In the genomic region with DNA sequence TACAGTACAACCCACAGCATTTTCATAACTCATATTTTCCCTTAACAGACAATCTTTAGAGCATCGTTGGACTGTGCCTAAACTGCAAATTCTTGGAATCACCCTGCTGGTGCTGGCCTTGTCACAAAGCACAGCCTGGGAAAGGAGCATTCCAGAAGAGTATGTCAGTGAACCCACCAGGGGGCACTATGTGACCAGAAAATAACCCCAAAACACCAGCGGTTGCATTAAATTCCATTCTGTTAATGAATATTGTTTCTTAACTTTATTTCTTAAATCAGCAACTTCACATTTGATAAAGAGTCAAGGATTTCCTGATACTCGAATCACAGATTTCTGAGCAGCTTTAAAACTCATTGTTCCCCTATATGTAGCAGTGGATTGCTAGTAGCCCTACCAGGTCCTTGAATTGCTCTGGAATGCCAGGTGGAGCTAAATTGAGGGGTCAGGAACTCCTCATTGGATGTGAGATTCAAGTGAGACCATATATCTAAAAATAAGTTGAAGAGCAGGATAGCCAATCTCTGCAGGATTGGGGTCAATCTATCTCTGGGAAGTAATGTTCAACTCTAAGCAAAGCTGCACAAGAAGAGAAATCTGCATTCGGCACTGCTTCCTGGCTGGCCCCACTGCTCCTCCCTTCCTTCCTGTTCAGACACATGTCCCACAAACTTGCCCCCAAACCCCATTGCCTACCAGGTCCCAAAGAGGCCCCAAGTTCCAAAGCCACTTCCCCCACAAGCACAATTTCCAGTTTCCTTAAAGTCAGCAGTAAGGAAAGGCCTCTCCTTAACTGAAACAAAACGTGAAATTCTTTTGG, we compare ENCODE assay signal across 7 cellular contexts. TPM values are rescaled to one million over a fixed set of nuclear protein-coding genes. Genes with fewer than 3 reads are reported as not detected.
DNase-seq lines count a peak whose midpoint lies in the region; ATAC-seq and TF ChIP-seq lines count a peak whose summit lies in the region.

No MANE protein-coding gene starts in this region.

- DNase-seq in GM10266 (ENCODE audit: extremely low spot score): peak; percentile 47
- DNase-seq in MV-4-11 (lab: John Stamatoyannopoulos, UW): peak; percentile 40
- peak in 4 of 5 donors; percentile 45 to 64 (median 56) for DNase-seq in T-helper 1 cell
- peak in 47 of 56 donors; percentile 10 to 89 (median 48) for DNase-seq in amygdala (lab: John Stamatoyannopoulos, UW)
- peak; percentile 26 for DNase-seq in left ventricle myocardium inferior
- peak; percentile 74 for DNase-seq in sciatic nerve (ENCODE audit: low spot score)

- H3K9me3 ChIP-seq in left ventricle myocardium inferior (replicated peaks): no peaks in the 10 kb centered on the region

- no peak overlapping the region for H3K27ac ChIP-seq in left ventricle myocardium inferior (replicated peaks)

- H3K36me3 ChIP-seq in left ventricle myocardium inferior: no peaks in the 10 kb centered on the region

- H3K4me1 ChIP-seq in left ventricle myocardium inferior: peaks cover 6% of the 10 kb centered on the region

- H3K4me3 ChIP-seq in left ventricle myocardium inferior: no peak overlapping the region

- peak; percentile 87 for ATAC-seq in sciatic nerve
- ATAC-seq in HG03342 (IDR thresholded peaks at IDR 0.05; ENCODE audit: unreplicated experiment): no peak

- intact Hi-C loops in left ventricle myocardium inferior (cut with micrococcal nuclease): loop anchor here (5.0 kb wide), 1 partner anchor 224 kb away; no protein-coding TSS in a partner anchor
- intact Hi-C loops in sciatic nerve (cut with DNase I): no loop called here

- no peaks in the 10 kb centered on the region for H3K27me3 ChIP-seq in left ventricle myocardium inferior (ENCODE audit: low read depth)

- TF ChIP-seq CTCF in GM10266 (IDR thresholded peaks at IDR 0.05; ENCODE audit: control insufficient read depth, insufficient read depth, low read depth, missing control alignments) (peak; percentile 84), left ventricle myocardium inferior (IDR thresholded peaks at IDR 0.05; ENCODE audit: borderline replicate concordance) (peak; percentile 89)

RNA-seq across cellular contexts. Expression of gene RAB4A, which starts 12.7 kb away (rescaled TPM):
- 132 TPM for total RNA-seq in left ventricle myocardium inferior
- total RNA-seq in sciatic nerve: 65.3 TPM
